Comparison of ENCODE assay signal across 8 cellular contexts in genomic region chr9:33816327-33817252, GRCh38. TPM values are rescaled to one million over a fixed set of nuclear protein-coding genes. Genes with fewer than 3 reads are reported as not detected.
DNase-seq lines count a peak whose midpoint lies in the region; ATAC-seq and TF ChIP-seq lines count a peak whose summit lies in the region.

UBE2R2 (plus strand) TSS chr9:33817160; CDS start chr9:33817758, 598 bp downstream.

- DNase-seq in AML-193 (lab: John Stamatoyannopoulos, UW) (peak; percentile 89), GM19238 (ENCODE audit: insufficient read length, low spot score) (peak; percentile 95), NCI-H510A treated with DMSO at 0.1 percent for 48 hours (lab: John Stamatoyannopoulos, UW) (peak; percentile 63), cerebellum (ENCODE audit: low spot score) (peak; percentile 97), kidney epithelial cell (ENCODE audit: low read depth) (no peak)
- DNase-seq in activated CD4-positive, alpha-beta T cell treated with anti-CD3 and anti-CD28 coated beads for 24 hours (ENCODE audit: low read depth in 2 of 2) = peak; percentile 89 to 92
- DNase-seq in stimulated activated CD4-positive, alpha-beta T cell treated with anti-CD3 and anti-CD28 coated beads, Interleukin-15, amount 100 ng/mL, for 48 hours (ENCODE audit: low read depth in 2 of 2) = peak; percentile 87 to 90

- peak; percentile 69 for ATAC-seq in HG03439 (IDR thresholded peaks at IDR 0.05; ENCODE audit: unreplicated experiment)

- TF ChIP-seq CTCF in kidney epithelial cell (IDR thresholded peaks at IDR 0.05; ENCODE audit: insufficient read depth, low read length, poor library complexity, severe bottlenecking) = no peak

- H3K36me3 ChIP-seq in kidney epithelial cell (ENCODE audit: control insufficient read depth, insufficient read depth, low read length) = no peaks in the 10 kb centered on the region

- no peaks in the 10 kb centered on the region for H3K27me3 ChIP-seq in kidney epithelial cell (ENCODE audit: control insufficient read depth, insufficient read depth, low read length)

- peak within 1 kb of the TSS; percentile 78 for H3K4me3 ChIP-seq in kidney epithelial cell (ENCODE audit: low read depth, low read length)

RNA-seq across cellular contexts. Expression of gene UBE2R2, which starts in this region (rescaled TPM):
- total RNA-seq in cerebellum = 27.2 TPM
- total RNA-seq in kidney epithelial cell = 33.8 and 34.2 TPM in 2 replicates
